14 cellular contexts compared by ENCODE assay signal in the genomic region with DNA sequence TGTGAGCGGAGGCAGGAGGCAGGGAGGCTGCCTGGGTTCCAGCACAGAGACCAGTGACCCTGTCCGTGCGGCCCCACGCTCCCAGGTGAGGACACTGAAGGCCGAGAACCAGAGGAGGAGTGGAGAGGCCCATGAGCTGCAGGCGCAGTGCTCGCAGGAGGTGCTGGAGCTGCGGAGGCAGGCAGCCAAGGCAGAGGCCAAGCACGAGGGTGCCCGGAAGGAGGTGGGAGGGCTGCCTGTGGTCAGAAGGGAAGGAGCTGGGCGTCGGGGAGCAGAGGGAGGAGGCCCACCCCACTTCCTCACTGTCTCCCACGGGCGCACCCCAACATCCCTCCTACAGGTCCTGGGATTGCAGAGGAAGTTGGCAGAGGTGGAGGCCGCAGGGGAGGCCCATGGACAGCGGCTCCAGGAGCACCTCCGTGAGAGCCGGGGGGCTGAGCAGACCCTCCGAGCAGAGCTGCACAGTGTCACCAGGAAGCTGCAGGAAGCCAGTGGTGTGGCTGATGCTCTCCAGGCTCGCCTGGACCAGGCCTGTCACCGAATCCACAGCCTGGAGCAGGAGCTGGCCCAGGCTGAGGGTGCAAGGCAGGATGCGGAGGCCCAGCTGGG. TPM values are rescaled to one million over a fixed set of nuclear protein-coding genes. Genes with fewer than 3 reads are reported as not detected.
DNase-seq lines count a peak whose midpoint lies in the region; ATAC-seq lines count a peak whose summit lies in the region.
"Had no signal": no experiment of that assay in that cellular context is flagged by ENCODE, and none has a peak within 500 bp of the region (broad histone marks: within the 10 kb centered on the region; RNA-seq: fewer than 3 reads in every experiment).

No MANE protein-coding gene starts in this region.

- no peak overlapping the region for H3K4me3 ChIP-seq in mucosa of rectum (ENCODE audit: low read length in 2 of 2)
- H3K4me3 ChIP-seq: prostate gland had no signal

- no peaks in the 10 kb centered on the region for H3K36me3 Mint-ChIP-seq in dendritic cell treated with granulocyte-macrophage colony-stimulating factor and Interleukin-4, amounts not matched to agents 40 ng/mL and 50 ng/mL, for 4 days (ENCODE audit: low read depth)

- no peaks in the 10 kb centered on the region for H3K27me3 Mint-ChIP-seq in dendritic cell treated with granulocyte-macrophage colony-stimulating factor and Interleukin-4, amounts not matched to agents 40 ng/mL and 50 ng/mL, for 4 days
- H3K27me3 Mint-ChIP-seq: T-helper 17 cell had no signal

- peaks cover 5 to 11% of the 10 kb centered on the region in 2 donors for H3K4me1 ChIP-seq in mucosa of rectum (ENCODE audit: control insufficient read depth in 2 of 2, insufficient read depth in 2 of 2, low read length in 2 of 2)

- no peak overlapping the region for H3K27ac Mint-ChIP-seq in dendritic cell treated with granulocyte-macrophage colony-stimulating factor and Interleukin-4, amounts not matched to agents 40 ng/mL and 50 ng/mL, for 4 days
- H3K27ac Mint-ChIP-seq: T-helper 17 cell had no signal

- no peak overlapping the region for H3K9ac ChIP-seq in mucosa of rectum (ENCODE audit: low read depth in 1 of 2, low read length in 2 of 2)

- peak overlapping the region; percentile 54 for H3K4me3 Mint-ChIP-seq in dendritic cell treated with granulocyte-macrophage colony-stimulating factor and Interleukin-4, amounts not matched to agents 40 ng/mL and 50 ng/mL, for 4 days
- H3K4me3 Mint-ChIP-seq: T-helper 17 cell had no signal

- no peaks in the 10 kb centered on the region for H3K36me3 ChIP-seq in mucosa of rectum (ENCODE audit: control insufficient read depth in 2 of 2, insufficient read depth in 2 of 2, low read length in 2 of 2)
- H3K36me3 ChIP-seq: prostate gland had no signal

- DNase-seq in cardiac septum (ENCODE audit: low spot score) (peak; percentile 74), left cardiac atrium (no peak), NCI-H1417 treated with DMSO at 0.1 percent for 48 hours (lab: John Stamatoyannopoulos, UW) (no peak), activated gamma-delta T cell (lab: John Stamatoyannopoulos, UW) (no peak), NCI-H1417 (lab: John Stamatoyannopoulos, UW) (no peak), NCI-H2196 (lab: John Stamatoyannopoulos, UW; ENCODE audit: unreplicated experiment) (no peak)
- DNase-seq: glutamatergic neuron, NCI-H748 treated with DMSO at 0.1 percent for 48 hours, substantia nigra, T-helper 17 cell had no signal

- peak overlapping the region; percentile 22 to 61 for H3K27ac ChIP-seq in mucosa of rectum (ENCODE audit: low read depth in 2 of 2, low read length in 2 of 2)
- H3K27ac ChIP-seq: epithelial cell of prostate, prostate gland had no signal

- H3K27me3 ChIP-seq in mucosa of rectum (ENCODE audit: control insufficient read depth in 2 of 2, insufficient read depth in 2 of 2, low read length in 2 of 2), result peaks cover 0 to 4% of the 10 kb centered on the region in 2 donors

- no peaks in the 10 kb centered on the region for H3K9me3 Mint-ChIP-seq in dendritic cell treated with granulocyte-macrophage colony-stimulating factor and Interleukin-4, amounts not matched to agents 40 ng/mL and 50 ng/mL, for 4 days

- peaks cover 10% of the 10 kb centered on the region for H3K4me1 Mint-ChIP-seq in dendritic cell treated with granulocyte-macrophage colony-stimulating factor and Interleukin-4, amounts not matched to agents 40 ng/mL and 50 ng/mL, for 4 days (ENCODE audit: low read depth)

- intact Hi-C loops in cardiac septum (cut with DNase I), result no loop called here
- intact Hi-C loops in left cardiac atrium (cut with DNase I), result no loop called here
- intact Hi-C loops in dendritic cell treated with granulocyte-macrophage colony-stimulating factor and Interleukin-4, amounts not matched to agents 40 ng/mL and 50 ng/mL, for 4 days (cut with micrococcal nuclease), result no loop called here

- no peaks in the 10 kb centered on the region for H3K9me3 ChIP-seq in mucosa of rectum (ENCODE audit: control insufficient read depth in 2 of 2, low read length in 2 of 2)
- H3K9me3 ChIP-seq: prostate gland had no signal

- ATAC-seq in left cardiac atrium, result no peak
- ATAC-seq: T-helper 17 cell had no signal

RNA-seq across cellular contexts. Expression of a gene that starts 33.0 kb away (rescaled TPM):
- total RNA-seq in cardiac septum, result 9.7 TPM
- total RNA-seq in left cardiac atrium, result 10 to 100 TPM; 12.2 to 31.9 TPM

RNA-seq across cellular contexts. Expression of a gene that starts 59.3 kb away (rescaled TPM):
- total RNA-seq in cardiac septum (not detected), left cardiac atrium (not detected)
- total RNA-seq: T-helper 17 cell had no signal
